ENCODE assay signal across 1 cellular context in genomic region chrX:41119803-41120202, GRCh38.
TF ChIP-seq lines count a peak whose summit lies in the region.

No MANE protein-coding gene starts in this region.

TF ChIP-seq in H1, 55 proteins besides CTCF, POLR2A, EP300 and RAD21 (continued from another document):
- TF ChIP-seq SUZ12 (IDR thresholded peaks at IDR 0.05; ENCODE audit: low read length): no peak
- no peak for TF ChIP-seq EZH2 (IDR thresholded peaks at IDR 0.05; ENCODE audit: low read depth, low read length, severe bottlenecking)
- no peak for TF ChIP-seq ZNF274 (IDR thresholded peaks at IDR 0.05; ENCODE audit: borderline replicate concordance, extremely low read depth, low read length)
- no peak for TF ChIP-seq HDAC2 (IDR thresholded peaks at IDR 0.05; ENCODE audit: borderline replicate concordance in 1 of 2, low read depth in 2 of 2, low read length in 2 of 2)
- no peak for TF ChIP-seq SP2 (IDR thresholded peaks at IDR 0.05; ENCODE audit: low read length)
